9 cellular contexts compared by ENCODE assay signal in the genomic region with DNA sequence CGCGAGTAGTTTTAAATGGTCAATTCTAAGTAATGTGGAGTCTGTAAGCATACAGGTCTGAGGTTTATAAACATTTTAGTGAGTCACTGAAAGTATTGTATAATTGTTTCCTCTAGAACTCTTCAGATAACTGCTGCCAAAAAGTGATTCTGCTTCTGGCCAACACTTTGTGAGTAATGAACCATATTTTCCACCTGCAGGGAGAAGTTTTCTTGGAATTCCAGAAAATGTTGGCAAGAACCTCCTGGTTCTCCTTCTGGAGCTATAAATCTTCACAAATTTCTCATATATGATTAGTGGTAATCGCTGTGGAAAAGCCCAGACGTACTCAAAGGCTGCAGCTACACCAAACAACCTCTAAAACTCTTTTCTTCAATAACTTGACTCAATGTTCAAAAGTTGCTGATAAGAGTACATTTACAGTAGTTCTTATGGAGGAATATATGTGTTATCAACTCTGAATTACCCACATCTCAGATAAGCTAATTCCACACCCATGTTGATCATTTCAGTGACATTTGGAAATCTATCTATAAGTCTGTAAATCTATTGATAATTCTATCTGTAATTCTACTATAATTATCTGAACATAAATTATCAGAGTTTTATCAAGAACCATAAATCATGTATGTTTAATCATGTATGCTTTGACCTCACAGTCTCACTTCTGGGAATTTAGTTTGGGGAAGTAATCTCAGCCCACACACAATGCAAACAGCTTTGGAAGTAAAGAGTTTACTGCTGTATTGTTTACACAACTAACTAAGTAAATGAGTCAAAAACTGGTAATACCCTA.
A peak's percentile ranks its signal among the peaks of the same experiment; 100 is the strongest.
DNase-seq lines count a peak whose midpoint lies in the region; ATAC-seq, FAIRE-seq and TF ChIP-seq lines count a peak whose summit lies in the region.
"Had no signal": no experiment of that assay in that cellular context is flagged by ENCODE, and none has a peak within 500 bp of the region (broad histone marks: within the 10 kb centered on the region; RNA-seq: fewer than 3 reads in every experiment).

No MANE protein-coding gene starts in this region.

- no peak for TF ChIP-seq POLR2A in transverse colon (IDR thresholded peaks at IDR 0.05)

- dilution Hi-C loops in keratinocyte (cut with MboI; ENCODE audit: extremely low pct_ligation_motif_present, low sequenced_read_pairs): no loop called here

- H3K36me3 Mint-ChIP-seq in activated T-cell treated with anti-CD3 and anti-CD28 coated beads, Interleukin-2, amount 50 U/mL, for 4 hours (ENCODE audit: insufficient read depth): peaks cover 37% of the 10 kb centered on the region
- H3K36me3 Mint-ChIP-seq in activated naive CD8-positive, alpha-beta T cell treated with anti-CD3 and anti-CD28 coated beads, Interleukin-2, amount 50 U/mL, for 24 hours (ENCODE audit: low read depth): peaks cover 63% of the 10 kb centered on the region

- no peaks in the 10 kb centered on the region for H3K27me3 ChIP-seq in keratinocyte (ENCODE audit: control insufficient read depth, extremely low read depth, insufficient read depth, low read length)
- no peaks in the 10 kb centered on the region for H3K27me3 ChIP-seq in transverse colon

- H3K4me3 Mint-ChIP-seq in activated T-cell treated with anti-CD3 and anti-CD28 coated beads, Interleukin-2, amount 50 U/mL, for 4 hours: no peak overlapping the region
- H3K4me3 Mint-ChIP-seq in activated naive CD8-positive, alpha-beta T cell treated with anti-CD3 and anti-CD28 coated beads, Interleukin-2, amount 50 U/mL, for 24 hours: peak overlapping the region; percentile 38

- no peak overlapping the region for H3K4me2 ChIP-seq in keratinocyte (ENCODE audit: control insufficient read depth, extremely low read depth, insufficient read depth, low read depth, low read length)

- H3K4me1 Mint-ChIP-seq in activated T-cell treated with anti-CD3 and anti-CD28 coated beads, Interleukin-2, amount 50 U/mL, for 4 hours (ENCODE audit: low read depth): peaks cover 50% of the 10 kb centered on the region
- H3K4me1 Mint-ChIP-seq in activated naive CD8-positive, alpha-beta T cell treated with anti-CD3 and anti-CD28 coated beads, Interleukin-2, amount 50 U/mL, for 24 hours: peaks cover 84% of the 10 kb centered on the region

- intact Hi-C loops in transverse colon (cut with DNase I; ENCODE audit: low total_unique reads): no loop called here

- peak overlapping the region; percentile 89 for H3K27ac Mint-ChIP-seq in activated naive CD8-positive, alpha-beta T cell treated with anti-CD3 and anti-CD28 coated beads, Interleukin-2, amount 50 U/mL, for 24 hours

- H3K9me3 ChIP-seq in keratinocyte (ENCODE audit: control insufficient read depth, low read depth, low read length) (no peaks in the 10 kb centered on the region), transverse colon (no peaks in the 10 kb centered on the region)

- peaks cover 0 to 1% of the 10 kb centered on the region in 2 experiments for H3K36me3 ChIP-seq in keratinocyte (ENCODE audit: control insufficient read depth in 2 of 2, extremely low read depth in 1 of 2, insufficient read depth in 2 of 2, low read length in 2 of 2)
- H3K36me3 ChIP-seq in transverse colon: peaks cover 0 to 7% (median 4%) of the 10 kb centered on the region in 4 donors

- peak; percentile 66 to 75 for ATAC-seq in activated T-cell treated with anti-CD3 and anti-CD28 coated beads, Interleukin-2, amount 50 U/mL, for 4 hours
- peak; percentile 82 for ATAC-seq in activated naive CD8-positive, alpha-beta T cell treated with anti-CD3 and anti-CD28 coated beads, Interleukin-2, amount 50 U/mL, for 24 hours
- ATAC-seq in HG02884 (IDR thresholded peaks at IDR 0.05; ENCODE audit: unreplicated experiment): no peak
- no peak for ATAC-seq in GM19463 (IDR thresholded peaks at IDR 0.05; ENCODE audit: unreplicated experiment)

- WGBS in transverse colon (ENCODE audit: low coverage in 1 of 2), 2 donors: 26 to 31% methylated on average over 4 of the region's 4 CpGs

- H3K4me1 ChIP-seq in keratinocyte (ENCODE audit: control insufficient read depth, extremely low read depth, insufficient read depth, low read length) (peaks cover 16% of the 10 kb centered on the region), transverse colon (peaks cover 15 to 61% (median 33%) of the 10 kb centered on the region in 4 donors)

- H3K4me3 ChIP-seq in keratinocyte (ENCODE audit: control insufficient read depth in 2 of 3, extremely low read depth in 1 of 3, insufficient read depth in 2 of 3, low read depth in 1 of 3, low read length in 3 of 3): no peak overlapping the region
- no peak overlapping the region for H3K4me3 ChIP-seq in transverse colon

- H3K9ac ChIP-seq in keratinocyte (ENCODE audit: control insufficient read depth, extremely low read depth, insufficient read depth, low read length): no peak overlapping the region

- no peaks in the 10 kb centered on the region for H3K9me3 Mint-ChIP-seq in activated T-cell treated with anti-CD3 and anti-CD28 coated beads, Interleukin-2, amount 50 U/mL, for 4 hours
- H3K9me3 Mint-ChIP-seq in activated naive CD8-positive, alpha-beta T cell treated with anti-CD3 and anti-CD28 coated beads, Interleukin-2, amount 50 U/mL, for 24 hours: no peaks in the 10 kb centered on the region

- no peaks in the 10 kb centered on the region for H3K27me3 Mint-ChIP-seq in activated T-cell treated with anti-CD3 and anti-CD28 coated beads, Interleukin-2, amount 50 U/mL, for 4 hours (ENCODE audit: low read depth)
- no peaks in the 10 kb centered on the region for H3K27me3 Mint-ChIP-seq in activated naive CD8-positive, alpha-beta T cell treated with anti-CD3 and anti-CD28 coated beads, Interleukin-2, amount 50 U/mL, for 24 hours

- no peak for TF ChIP-seq EP300 in transverse colon (IDR thresholded peaks at IDR 0.05; ENCODE audit: low read depth)

- no peak overlapping the region for H2AFZ ChIP-seq in keratinocyte (ENCODE audit: control insufficient read depth, low read length)

- H3K9me1 ChIP-seq in keratinocyte (ENCODE audit: control insufficient read depth, extremely low read depth, insufficient read depth, low read length): no peaks in the 10 kb centered on the region

- FAIRE-seq in keratinocyte (lab: Jason Lieb, UNC): peak; percentile 32
- FAIRE-seq: D721Med had no signal

- no peak for DNase-seq in activated T-cell treated with anti-CD3 and anti-CD28 coated beads, Interleukin-2, amount 50 U/mL, for 4 hours
- DNase-seq in activated T-cell treated with anti-CD3 and anti-CD28 coated beads for 4 hours (no peak), keratinocyte (ENCODE audit: low read depth, low spot score) (no peak), transverse colon (no peak), medulla oblongata (ENCODE audit: extremely low spot score) (no peak)
- no peak for DNase-seq in activated naive CD8-positive, alpha-beta T cell treated with anti-CD3 and anti-CD28 coated beads, Interleukin-2, amount 50 U/mL, for 24 hours

- TF ChIP-seq CTCF in keratinocyte (optimal IDR thresholded peaks at IDR 0.05 in 1 of 3, IDR thresholded peaks at IDR 0.05 in 1 of 3, conservative IDR thresholded peaks at IDR 0.05 in 1 of 3; ENCODE audit: extremely low read depth in 1 of 3, insufficient read depth in 2 of 3, low read length in 3 of 3) (no peak), transverse colon (IDR thresholded peaks at IDR 0.05) (peak in 1 of 5 experiments; percentile 17)

- no peaks in the 10 kb centered on the region for H3K79me2 ChIP-seq in keratinocyte (ENCODE audit: control insufficient read depth, insufficient read depth, low read length)

- in situ Hi-C loops in transverse colon (cut with MboI; ENCODE audit: low pct_ligation_motif_present in 1 of 4, low pct_unique_long_range_greater_than_20kb in 1 of 4, low sequenced_read_pairs in 3 of 4): no loop called here

- H3K27ac ChIP-seq in keratinocyte (ENCODE audit: control insufficient read depth, insufficient read depth, low read length): no peak overlapping the region
- H3K27ac ChIP-seq in transverse colon: peak overlapping the region; percentile 87 to 93 (median 88)

- H4K20me1 ChIP-seq in keratinocyte (ENCODE audit: control insufficient read depth, extremely low read depth, insufficient read depth, low read length): no peaks in the 10 kb centered on the region

Comparison
In these comparisons a context has a peak if more than half of its experiments do, and no peak if none do; other contexts are left out.
1. ATAC-seq: peak in activated T-cell treated with anti-CD3 and anti-CD28 coated beads, Interleukin-2, amount 50 U/mL, for 4 hours (2 of 2) and activated naive CD8-positive, alpha-beta T cell treated with anti-CD3 and anti-CD28 coated beads, Interleukin-2, amount 50 U/mL, for 24 hours (single experiment); none in HG02884 (single experiment) and GM19463 (single experiment).